ENCODE assay signal across 2 cellular contexts in the genomic region with DNA sequence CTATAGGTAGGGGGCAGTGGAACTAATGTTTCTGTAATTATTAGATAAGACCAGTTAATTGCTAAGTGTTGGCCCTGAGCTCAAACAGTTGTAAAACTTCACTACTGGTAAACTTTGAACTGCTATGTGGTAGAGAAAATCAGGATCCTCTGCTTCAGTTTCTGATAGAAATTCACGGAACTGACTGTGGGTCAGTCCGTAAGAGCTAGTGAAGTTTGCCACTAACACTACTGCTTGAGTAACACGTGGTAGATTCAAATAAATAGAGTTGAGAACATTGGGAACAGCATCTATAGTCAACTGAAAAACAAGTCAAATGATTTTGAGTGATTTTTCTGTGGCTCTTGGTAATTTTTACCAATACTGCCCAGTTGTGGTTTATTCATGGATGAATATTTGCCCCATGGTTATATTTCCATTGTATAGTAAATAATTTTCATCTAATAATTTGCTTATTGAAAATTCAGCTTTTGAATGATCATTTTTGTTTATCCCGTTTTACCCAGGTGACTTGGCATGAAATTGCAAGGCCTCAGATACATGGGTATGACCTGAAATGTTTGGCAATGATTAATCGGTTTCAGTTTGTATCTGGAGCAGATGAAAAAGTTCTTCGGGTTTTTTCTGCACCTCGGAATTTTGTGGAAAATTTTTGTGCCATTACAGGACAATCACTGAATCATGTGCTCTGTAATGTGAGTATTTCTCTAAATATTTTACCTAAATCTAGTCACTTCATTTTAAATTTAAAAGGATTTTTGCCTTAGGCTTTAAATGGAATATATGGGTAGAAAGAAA.
TF ChIP-seq lines count a peak whose summit lies in the region.

No MANE protein-coding gene starts in this region.

TF ChIP-seq in liver, 16 proteins besides CTCF, POLR2A, EP300 and RAD21:
- TF ChIP-seq TAF1 (conservative IDR thresholded peaks at IDR 0.05) (no peak), SP1 (IDR thresholded peaks at IDR 0.05) (no peak), EGR1 (IDR thresholded peaks at IDR 0.05; ENCODE audit: low read depth in 2 of 2) (no peak), RXRA (IDR thresholded peaks at IDR 0.05) (peak; percentile 6 to 14), FOXA2 (IDR thresholded peaks at IDR 0.05) (no peak), HNF4G (IDR thresholded peaks at IDR 0.05) (no peak), ZBTB33 (IDR thresholded peaks at IDR 0.05) (no peak), FOXA1 (IDR thresholded peaks at IDR 0.05) (no peak), HNF4A (conservative IDR thresholded peaks at IDR 0.05) (peak; percentile 19 to 30), REST (IDR thresholded peaks at IDR 0.05) (peak; percentile 47), MAX (IDR thresholded peaks at IDR 0.05) (no peak), JUND (IDR thresholded peaks at IDR 0.05) (no peak), NR2F2 (IDR thresholded peaks at IDR 0.05) (no peak), GABPA (IDR thresholded peaks at IDR 0.05 in 1 of 2, conservative IDR thresholded peaks at IDR 0.05 in 1 of 2) (no peak), YY1 (IDR thresholded peaks at IDR 0.05) (peak; percentile 17)
- TF ChIP-seq, protein P1, sequence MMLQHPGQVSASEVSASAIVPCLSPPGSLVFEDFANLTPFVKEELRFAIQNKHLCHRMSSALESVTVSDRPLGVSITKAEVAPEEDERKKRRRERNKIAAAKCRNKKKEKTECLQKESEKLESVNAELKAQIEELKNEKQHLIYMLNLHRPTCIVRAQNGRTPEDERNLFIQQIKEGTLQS (IDR thresholded peaks at IDR 0.05) = no peak

TF ChIP-seq in HepG2, 621 proteins besides CTCF, POLR2A, EP300 and RAD21:
- TF ChIP-seq SIX4 (CRISPR knock-in tag; IDR thresholded peaks at IDR 0.05) = no peak
